10 cellular contexts compared by ENCODE assay signal in the genomic region with DNA sequence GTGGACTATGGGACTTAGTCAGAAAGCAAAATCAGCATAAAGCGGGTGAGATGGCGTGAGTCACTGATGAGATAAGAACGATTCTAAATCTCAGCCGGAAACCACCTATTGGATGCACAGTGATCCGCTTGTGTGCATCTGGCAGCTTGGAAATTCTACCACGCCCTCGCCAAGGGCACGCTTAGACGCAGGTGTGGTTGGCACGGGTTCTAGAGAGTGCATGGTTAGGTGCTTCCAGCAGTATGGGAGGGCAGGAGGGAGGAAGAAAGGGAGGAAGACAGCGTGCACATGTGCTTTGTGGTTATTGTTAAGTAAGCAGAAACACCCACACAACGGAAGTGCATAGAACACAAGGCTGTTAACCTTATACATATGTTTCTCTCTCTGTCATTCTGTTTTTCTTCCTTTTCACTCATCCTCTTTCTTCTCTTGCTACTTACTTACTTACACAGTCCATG.
A peak's percentile ranks its signal among the peaks of the same experiment; 100 is the strongest.
DNase-seq lines count a peak whose midpoint lies in the region; ATAC-seq and TF ChIP-seq lines count a peak whose summit lies in the region.
"Had no signal": no experiment of that assay in that cellular context is flagged by ENCODE, and none has a peak within 500 bp of the region (broad histone marks: within the 10 kb centered on the region; RNA-seq: fewer than 3 reads in every experiment).

No MANE protein-coding gene starts in this region.

- H3K27me3 Mint-ChIP-seq in T-helper 2 cell treated with Interferon-gamma antibody and Interleukin-4, amounts not matched to agents 5 μg/mL and 100 μg/mL, for 36 hours (ENCODE audit: low read depth) = peaks cover 38% of the 10 kb centered on the region
- H3K27me3 Mint-ChIP-seq in naive thymus-derived CD4-positive, alpha-beta T cell = peaks cover 8 to 27% (median 12%) of the 10 kb centered on the region in 5 donors
- H3K27me3 Mint-ChIP-seq: progenitor cell of endocrine pancreas had no signal

- H3K4me3 ChIP-seq in GM12864 (ENCODE audit: low read depth, low read length) = no peak overlapping the region; the same call in none of the 2 replicates
- H3K4me3 ChIP-seq in HFF-Myc (replicated peaks; ENCODE audit: low read depth, low read length) = no peak overlapping the region
- H3K4me3 ChIP-seq in naive thymus-derived CD4-positive, alpha-beta T cell (ENCODE audit: low read length) = no peak overlapping the region
- H3K4me3 ChIP-seq in A673 (ENCODE audit: low read depth, low read length, poor library complexity, severe bottlenecking) = no peak overlapping the region

- no peaks in the 10 kb centered on the region for H3K4me1 ChIP-seq in naive thymus-derived CD4-positive, alpha-beta T cell (ENCODE audit: control insufficient read depth in 2 of 2, insufficient read depth in 2 of 2, low read length in 2 of 2)
- H3K4me1 ChIP-seq in A673 (ENCODE audit: insufficient read depth, low read length, poor library complexity, severe bottlenecking) = no peaks in the 10 kb centered on the region

- POLR2A ChIA-PET in naive thymus-derived CD4-positive, alpha-beta T cell (lab: Charles Lee) = no interaction called here
- POLR2A ChIA-PET in A673 (lab: Charles Lee; ENCODE audit: low non-redundant PET) = no interaction called here

- peak; percentile 62 for DNase-seq in GM12864 (ENCODE audit: low read depth)
- DNase-seq in HFF-Myc (ENCODE audit: extremely low read depth, low read depth) = peak; percentile 2
- DNase-seq in T-helper 2 cell treated with Interferon-gamma antibody and Interleukin-4, amounts not matched to agents 5 μg/mL and 100 μg/mL, for 36 hours (ENCODE audit: low spot score) = peak; percentile 42
- peak in 4 of 9 donors; percentile 7 to 31 (median 26) for DNase-seq in naive thymus-derived CD4-positive, alpha-beta T cell
- no peak for DNase-seq in NCI-H1092 (lab: John Stamatoyannopoulos, UW)
- no peak for DNase-seq in A673 (ENCODE audit: low spot score)
- DNase-seq: NCI-H1930 had no signal

- BruUV-seq in A673 (replicated peaks; lab: Mats Ljungman, UMichigan) = no TSS peak

- H3K9me3 Mint-ChIP-seq in T-helper 2 cell treated with Interferon-gamma antibody and Interleukin-4, amounts not matched to agents 5 μg/mL and 100 μg/mL, for 36 hours = no peaks in the 10 kb centered on the region
- H3K9me3 Mint-ChIP-seq in naive thymus-derived CD4-positive, alpha-beta T cell = peaks cover 0 to 3% (median 0%) of the 10 kb centered on the region in 11 donors

- no peak for TF ChIP-seq CTCF in GM12864 (IDR thresholded peaks at IDR 0.05; ENCODE audit: low read depth, low read length, missing control alignments)
- TF ChIP-seq CTCF in HFF-Myc (IDR thresholded peaks at IDR 0.05; ENCODE audit: low read depth, low read length, missing control alignments) = no peak
- TF ChIP-seq CTCF in A673 (conservative IDR thresholded peaks at IDR 0.05; ENCODE audit: low read depth, low read length) = no peak

- peaks cover 7% of the 10 kb centered on the region for H3K4me1 Mint-ChIP-seq in T-helper 2 cell treated with Interferon-gamma antibody and Interleukin-4, amounts not matched to agents 5 μg/mL and 100 μg/mL, for 36 hours (ENCODE audit: low read depth)
- H3K4me1 Mint-ChIP-seq in naive thymus-derived CD4-positive, alpha-beta T cell = peaks cover 2 to 17% (median 8%) of the 10 kb centered on the region in 7 donors

- H3K27me3 ChIP-seq in naive thymus-derived CD4-positive, alpha-beta T cell (ENCODE audit: control insufficient read depth in 2 of 2, insufficient read depth in 2 of 2, low read length in 2 of 2) = no peaks in the 10 kb centered on the region
- H3K27me3 ChIP-seq in A673 (replicated peaks; ENCODE audit: insufficient read depth, low read depth, low read length, poor library complexity) = no peaks in the 10 kb centered on the region

- no peak overlapping the region for H3K27ac ChIP-seq in naive thymus-derived CD4-positive, alpha-beta T cell (ENCODE audit: low read depth, low read length)
- H3K27ac ChIP-seq in A673 (ENCODE audit: low read depth, low read length, poor library complexity, severe bottlenecking) = no peak overlapping the region

- ATAC-seq in naive thymus-derived CD4-positive, alpha-beta T cell = peak; percentile 50
- ATAC-seq in HG03175 (IDR thresholded peaks at IDR 0.05; ENCODE audit: unreplicated experiment) (no peak), HG02678 (IDR thresholded peaks at IDR 0.05; ENCODE audit: unreplicated experiment) (no peak)

- H3K9me3 ChIP-seq in naive thymus-derived CD4-positive, alpha-beta T cell (ENCODE audit: control insufficient read depth in 2 of 3, low read length in 3 of 3) = no peaks in the 10 kb centered on the region
- H3K9me3 ChIP-seq in A673 (ENCODE audit: low read depth, low read length, poor library complexity, severe bottlenecking) = no peaks in the 10 kb centered on the region

- H3K36me3 Mint-ChIP-seq in T-helper 2 cell treated with Interferon-gamma antibody and Interleukin-4, amounts not matched to agents 5 μg/mL and 100 μg/mL, for 36 hours (ENCODE audit: low read depth) = no peaks in the 10 kb centered on the region
- H3K36me3 Mint-ChIP-seq in naive thymus-derived CD4-positive, alpha-beta T cell = no peaks in the 10 kb centered on the region

- no peaks in the 10 kb centered on the region for H3K36me3 ChIP-seq in naive thymus-derived CD4-positive, alpha-beta T cell (ENCODE audit: control insufficient read depth in 2 of 3, insufficient read depth in 3 of 3, low read length in 3 of 3)
- no peaks in the 10 kb centered on the region for H3K36me3 ChIP-seq in A673 (ENCODE audit: insufficient read depth, low read length, poor library complexity, severe bottlenecking)

- CTCF ChIA-PET in naive thymus-derived CD4-positive, alpha-beta T cell (lab: Charles Lee) = no interaction called here
- CTCF ChIA-PET in A673 (lab: Charles Lee) = no interaction called here

- no peak overlapping the region for H3K27ac Mint-ChIP-seq in T-helper 2 cell treated with Interferon-gamma antibody and Interleukin-4, amounts not matched to agents 5 μg/mL and 100 μg/mL, for 36 hours
- H3K27ac Mint-ChIP-seq in naive thymus-derived CD4-positive, alpha-beta T cell = peak overlapping the region in 3 of 9 donors; percentile 46 to 81 (median 58)
- H3K27ac Mint-ChIP-seq: progenitor cell of endocrine pancreas had no signal

- no peak overlapping the region for H3K4me3 Mint-ChIP-seq in T-helper 2 cell treated with Interferon-gamma antibody and Interleukin-4, amounts not matched to agents 5 μg/mL and 100 μg/mL, for 36 hours
- peak overlapping the region in 8 of 10 donors; percentile 26 to 76 (median 60) for H3K4me3 Mint-ChIP-seq in naive thymus-derived CD4-positive, alpha-beta T cell

- intact Hi-C loops in naive thymus-derived CD4-positive, alpha-beta T cell (cut with micrococcal nuclease) = no loop called here
- intact Hi-C loops in A673 (cut with micrococcal nuclease; ENCODE audit: unreplicated experiment) = no loop called here

Comparison
In these comparisons a context has a peak if more than half of its experiments do, and no peak if none do; other contexts are left out.
1. DNase-seq: peak in GM12864 (single experiment), HFF-Myc (single experiment) and T-helper 2 cell treated with Interferon-gamma antibody and Interleukin-4, amounts not matched to agents 5 μg/mL and 100 μg/mL, for 36 hours (single experiment); none in NCI-H1092 (single experiment) and A673 (single experiment).